9 cellular contexts compared by ENCODE assay signal in genomic region chr14:95774265-95775160, GRCh38.
DNase-seq lines count a peak whose midpoint lies in the region; ATAC-seq, FAIRE-seq and TF ChIP-seq lines count a peak whose summit lies in the region.
"Had no signal": no experiment of that assay in that cellular context is flagged by ENCODE, and none has a peak within 500 bp of the region (broad histone marks: within the 10 kb centered on the region; RNA-seq: fewer than 3 reads in every experiment).

No MANE protein-coding gene starts in this region.

- H3K4me3 ChIP-seq in AG09309 (ENCODE audit: control insufficient read depth, low read depth, low read length) (no peak overlapping the region), epithelial cell of esophagus (ENCODE audit: low read length) (no peak overlapping the region), neutrophil (ENCODE audit: low read depth in 1 of 2, low read length in 1 of 2) (no peak overlapping the region), tibial nerve (no peak overlapping the region)
- H3K4me3 ChIP-seq: skin epidermis had no signal

- FAIRE-seq in GM18507 (lab: Jason Lieb, UNC) = peak; percentile 91

- no peak for TF ChIP-seq POLR2A in tibial nerve (IDR thresholded peaks at IDR 0.05)

- TF ChIP-seq EP300 in tibial nerve (IDR thresholded peaks at IDR 0.05) = no peak

- H3K27me3 ChIP-seq in neutrophil (peaks cover 13% of the 10 kb centered on the region), tibial nerve (no peaks in the 10 kb centered on the region)

- no peak for ATAC-seq in GM18502 (IDR thresholded peaks at IDR 0.05; ENCODE audit: poor library complexity, unreplicated experiment)

- H3K9me3 ChIP-seq in neutrophil = no peaks in the 10 kb centered on the region
- no peaks in the 10 kb centered on the region for H3K9me3 ChIP-seq in tibial nerve

- H3K36me3 ChIP-seq in neutrophil = no peaks in the 10 kb centered on the region
- no peaks in the 10 kb centered on the region for H3K36me3 ChIP-seq in tibial nerve

- TF ChIP-seq CTCF in AG09309 (IDR thresholded peaks at IDR 0.05; ENCODE audit: control insufficient read depth, insufficient read depth, low read depth, low read length, missing control alignments) = peak; percentile 83
- peak; percentile 47 for TF ChIP-seq CTCF in epithelial cell of esophagus (IDR thresholded peaks at IDR 0.05; ENCODE audit: insufficient read depth, low read depth, low read length, missing control alignments)
- TF ChIP-seq CTCF in neutrophil (IDR thresholded peaks at IDR 0.05) = peak; percentile 47
- TF ChIP-seq CTCF in tibial nerve (IDR thresholded peaks at IDR 0.05) = peak; percentile 62 to 89 (median 71)

- no peaks in the 10 kb centered on the region for H3K4me1 ChIP-seq in neutrophil (ENCODE audit: control insufficient read depth in 1 of 2, insufficient read depth in 1 of 2, low read depth in 1 of 2, low read length in 1 of 2)
- no peaks in the 10 kb centered on the region for H3K4me1 ChIP-seq in tibial nerve

- peak; percentile 3 for DNase-seq in AG09309 (ENCODE audit: low read depth)
- peak; percentile 57 for DNase-seq in GM18507 (ENCODE audit: extremely low spot score, insufficient read length, low read depth)
- DNase-seq in NCI-H446 (lab: John Stamatoyannopoulos, UW) = peak; percentile 12 to 72
- peak; percentile 77 for DNase-seq in activated CD8-positive, alpha-beta memory T cell treated with anti-CD3 and anti-CD28 coated beads for 24 hours
- peak; percentile 23 for DNase-seq in epithelial cell of esophagus (ENCODE audit: low read depth)
- DNase-seq in tibial nerve (ENCODE audit: low spot score in 2 of 2) = peak; percentile 35 to 67

- H3K27ac ChIP-seq in neutrophil (no peak overlapping the region), tibial nerve (no peak overlapping the region)
- H3K27ac ChIP-seq: skin epidermis had no signal

- 56 to 57% methylated on average over 28 of the region's 28 CpGs for WGBS in tibial nerve, 2 donors

Comparison
In these comparisons a context has a peak if more than half of its experiments do, and no peak if none do; other contexts are left out.
1. DNase-seq: peak in every context shown above with its lines; median percentile 77 in activated CD8-positive, alpha-beta memory T cell treated with anti-CD3 and anti-CD28 coated beads for 24 hours; 57 in GM18507; 51 in tibial nerve; 42 in NCI-H446; 23 in epithelial cell of esophagus; 3 in AG09309.